8 cellular contexts compared by ENCODE assay signal in genomic region chr14:73850940-73851339, GRCh38. TPM values are rescaled to one million over a fixed set of nuclear protein-coding genes. Genes with fewer than 3 reads are reported as not detected.
DNase-seq lines count a peak whose midpoint lies in the region; ATAC-seq and TF ChIP-seq lines count a peak whose summit lies in the region.

No MANE protein-coding gene starts in this region.

- CTCF ChIA-PET in T-cell (lab: Charles Lee), result interaction anchor here in 1 of 2 donors (0.9 to 1.2 kb wide), 3 partner anchors 96 to 122 kb away, joined by 3 to 4 read pairs (median 4); no protein-coding TSS in a partner anchor

- no peaks in the 10 kb centered on the region for H3K9me3 Mint-ChIP-seq in T-helper 2 cell treated with Interferon-gamma antibody and Interleukin-4, amounts not matched to agents 5 μg/mL and 100 μg/mL, for 36 hours
- H3K9me3 Mint-ChIP-seq in T-cell, result no peaks in the 10 kb centered on the region

- no peak for DNase-seq in T-helper 2 cell treated with Interferon-gamma antibody and Interleukin-4, amounts not matched to agents 5 μg/mL and 100 μg/mL, for 36 hours (ENCODE audit: low spot score)
- DNase-seq in T-helper 2 cell (no peak), T-cell (no peak), foreskin fibroblast (peak in 1 of 2 donors; percentile 41)
- no peak for DNase-seq in stimulated activated CD4-positive, alpha-beta T cell treated with anti-CD3 and anti-CD28 coated beads, Interleukin-4, amount 100 ng/mL, for 4 hours
- no peak for DNase-seq in stimulated activated CD4-positive, alpha-beta T cell treated with anti-CD3 and anti-CD28 coated beads, Interleukin-4, amount 100 ng/mL, for 1 hour

- ATAC-seq in T-cell (replicated peaks in 1 of 4) (no peak), HG03175 (IDR thresholded peaks at IDR 0.05; ENCODE audit: unreplicated experiment) (no peak)

- H3K36me3 ChIP-seq in rectal smooth muscle tissue (ENCODE audit: control insufficient read depth, insufficient read depth, low read length), result no peaks in the 10 kb centered on the region

- no peak for TF ChIP-seq CTCF in foreskin fibroblast (IDR thresholded peaks at IDR 0.05; ENCODE audit: low read depth, low read length)

- H3K4me1 Mint-ChIP-seq in T-helper 2 cell treated with Interferon-gamma antibody and Interleukin-4, amounts not matched to agents 5 μg/mL and 100 μg/mL, for 36 hours (ENCODE audit: low read depth), result peaks cover 15% of the 10 kb centered on the region
- peaks cover 19 to 23% (median 21%) of the 10 kb centered on the region in 3 donors for H3K4me1 Mint-ChIP-seq in T-cell

- H3K36me3 Mint-ChIP-seq in T-helper 2 cell treated with Interferon-gamma antibody and Interleukin-4, amounts not matched to agents 5 μg/mL and 100 μg/mL, for 36 hours (ENCODE audit: low read depth), result no peaks in the 10 kb centered on the region
- H3K36me3 Mint-ChIP-seq in T-cell, result no peaks in the 10 kb centered on the region

- no peaks in the 10 kb centered on the region for H3K27me3 ChIP-seq in rectal smooth muscle tissue (ENCODE audit: control insufficient read depth, insufficient read depth, low read length)

- peak overlapping the region; percentile 96 for H3K4me3 Mint-ChIP-seq in T-helper 2 cell treated with Interferon-gamma antibody and Interleukin-4, amounts not matched to agents 5 μg/mL and 100 μg/mL, for 36 hours
- H3K4me3 Mint-ChIP-seq in T-cell, result peak overlapping the region; percentile 95 to 97 (median 96)

- H3K9ac ChIP-seq in rectal smooth muscle tissue (ENCODE audit: low read length), result peak overlapping the region; percentile 97

- peak overlapping the region; percentile 72 to 75 for H3K4me3 ChIP-seq in foreskin fibroblast (ENCODE audit: low read depth in 1 of 2, low read length in 2 of 2)
- peak overlapping the region; percentile 82 for H3K4me3 ChIP-seq in rectal smooth muscle tissue (ENCODE audit: low read length)

- peak overlapping the region; percentile 31 for H3K27ac Mint-ChIP-seq in T-helper 2 cell treated with Interferon-gamma antibody and Interleukin-4, amounts not matched to agents 5 μg/mL and 100 μg/mL, for 36 hours
- H3K27ac Mint-ChIP-seq in T-cell, result peak overlapping the region; percentile 96 to 97

- POLR2A ChIA-PET in T-cell (lab: Charles Lee), result interaction anchor here (0.5 to 0.7 kb wide), 3 partner anchors 63 to 99 kb away, joined by 3 to 5 read pairs (median 4); partner anchors contain the start of gene FAM161B (in 1 of the 2)

- H3K27me3 Mint-ChIP-seq in T-helper 2 cell treated with Interferon-gamma antibody and Interleukin-4, amounts not matched to agents 5 μg/mL and 100 μg/mL, for 36 hours (ENCODE audit: low read depth), result peaks cover 3% of the 10 kb centered on the region
- no peaks in the 10 kb centered on the region for H3K27me3 Mint-ChIP-seq in T-cell

- H3K27ac ChIP-seq in rectal smooth muscle tissue (ENCODE audit: low read depth, low read length), result peak overlapping the region; percentile 90

- peaks cover 5% of the 10 kb centered on the region for H3K4me1 ChIP-seq in rectal smooth muscle tissue (ENCODE audit: control insufficient read depth, insufficient read depth, low read length)

RNA-seq across cellular contexts. Expression of gene PTGR2, which starts 0.7 kb away (rescaled TPM):
- total RNA-seq in T-cell, result 1 to 10 TPM; 1.3 to 3.5 (median 2.9) TPM

RNA-seq across cellular contexts. Expression of gene ZNF410, which starts 35.7 kb away (rescaled TPM):
- total RNA-seq in T-cell, result 10 to 100 TPM; 39.5 to 77.3 (median 40.3) TPM
